ENCODE assay signal across 14 cellular contexts in the genomic region with DNA sequence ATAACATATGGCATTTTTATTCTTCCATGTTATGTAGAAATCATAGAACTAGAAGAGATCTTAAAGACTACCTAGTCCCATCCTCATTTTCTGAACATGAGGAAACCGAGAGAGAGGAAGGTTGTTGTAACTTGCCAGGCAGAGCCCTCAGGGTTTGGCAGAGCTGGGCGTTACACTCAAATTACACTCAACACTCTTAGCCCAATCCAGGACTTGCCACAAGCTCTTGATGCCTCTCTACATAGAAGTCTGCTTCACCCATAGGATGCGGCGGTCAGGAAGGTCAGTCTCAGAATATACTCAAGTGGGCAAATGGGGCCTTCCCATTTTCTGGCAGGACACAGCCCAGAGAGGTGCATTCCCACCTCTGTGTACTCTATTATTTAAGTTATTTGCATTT.
A peak's percentile ranks its signal among the peaks of the same experiment; 100 is the strongest.
DNase-seq lines count a peak whose midpoint lies in the region; ATAC-seq and TF ChIP-seq lines count a peak whose summit lies in the region.
"Had no signal": no experiment of that assay in that cellular context is flagged by ENCODE, and none has a peak within 500 bp of the region (broad histone marks: within the 10 kb centered on the region; RNA-seq: fewer than 3 reads in every experiment).

No MANE protein-coding gene starts in this region.

- ATAC-seq in upper lobe of left lung (ENCODE audit: low FRiP score in 2 of 2) (peak; percentile 8 to 78), GM18870 (IDR thresholded peaks at IDR 0.05; ENCODE audit: unreplicated experiment) (no peak), GM21360 (IDR thresholded peaks at IDR 0.05; ENCODE audit: unreplicated experiment) (no peak)

- no peaks in the 10 kb centered on the region for H3K9me3 ChIP-seq in muscle layer of colon (ENCODE audit: low read length)
- H3K9me3 ChIP-seq in upper lobe of left lung, result no peaks in the 10 kb centered on the region
- H3K9me3 ChIP-seq: adrenal gland, transverse colon had no signal

- WGBS in upper lobe of left lung, 2 donors, result 66 to 81% methylated on average over 4 of the region's 4 CpGs

- peak; percentile 8 for DNase-seq in NCI-H510A treated with DMSO at 0.1 percent for 48 hours (lab: John Stamatoyannopoulos, UW)
- DNase-seq in NCI-H510A (lab: John Stamatoyannopoulos, UW), result no peak
- DNase-seq in epithelial cell of esophagus (ENCODE audit: low read depth), result peak; percentile 71
- peak in 1 of 2 donors; percentile 80 for DNase-seq in upper lobe of left lung
- DNase-seq in superior temporal gyrus (ENCODE audit: extremely low spot score), result no peak
- DNase-seq: activated B cell treated with CpG ODN at 0.5 μM for 24 hours; adrenal gland; immature natural killer cell; NK-92 treated with Interleukin-12 subunit alpha and Interleukin-12 subunit beta, amount 100 ng/mL, for 24 hours; occipital lobe; transverse colon had no signal

- no peak overlapping the region for H3K9ac ChIP-seq in muscle layer of colon (ENCODE audit: low read length)

- TF ChIP-seq POLR2A in upper lobe of left lung (IDR thresholded peaks at IDR 0.05), result peak in 1 of 4 donors; percentile 20

- H3K4me3 ChIP-seq in epithelial cell of esophagus (ENCODE audit: low read length) (no peak overlapping the region), muscle layer of colon (ENCODE audit: low read depth in 1 of 2, low read length in 2 of 2) (no peak overlapping the region), upper lobe of left lung (no peak overlapping the region)
- H3K4me3 ChIP-seq: adrenal gland, transverse colon had no signal

- H3K27ac ChIP-seq in muscle layer of colon (ENCODE audit: low read depth, low read length) (peak overlapping the region; percentile 68), upper lobe of left lung (peak overlapping the region in 2 of 4 donors; percentile 33 to 59)
- H3K27ac ChIP-seq: adrenal gland had no signal

- TF ChIP-seq EP300 in upper lobe of left lung (IDR thresholded peaks at IDR 0.05), result peak in 2 of 4 donors; percentile 12 to 59

- H3K36me3 ChIP-seq in muscle layer of colon (ENCODE audit: insufficient read depth, low read length), result no peaks in the 10 kb centered on the region
- H3K36me3 ChIP-seq in upper lobe of left lung, result no peaks in the 10 kb centered on the region
- H3K36me3 ChIP-seq: adrenal gland, transverse colon had no signal

- H3K4me1 ChIP-seq in muscle layer of colon (ENCODE audit: insufficient read depth, low read length), result peaks cover 46% of the 10 kb centered on the region
- peaks cover 9 to 35% (median 13%) of the 10 kb centered on the region in 4 donors for H3K4me1 ChIP-seq in upper lobe of left lung
- H3K4me1 ChIP-seq: adrenal gland had no signal

- H3K27me3 ChIP-seq in muscle layer of colon (ENCODE audit: control insufficient read depth in 1 of 2, insufficient read depth in 2 of 2, low read length in 2 of 2) (no peaks in the 10 kb centered on the region), upper lobe of left lung (no peaks in the 10 kb centered on the region)
- H3K27me3 ChIP-seq: adrenal gland, transverse colon had no signal

- TF ChIP-seq CTCF in epithelial cell of esophagus (IDR thresholded peaks at IDR 0.05; ENCODE audit: insufficient read depth, low read depth, low read length, missing control alignments), result no peak
- no peak for TF ChIP-seq CTCF in upper lobe of left lung (IDR thresholded peaks at IDR 0.05)

Comparison
In these comparisons a context has a peak if more than half of its experiments do, and no peak if none do; other contexts are left out.
1. DNase-seq: peak in NCI-H510A treated with DMSO at 0.1 percent for 48 hours (single experiment) and epithelial cell of esophagus (single experiment); none in NCI-H510A (single experiment) and superior temporal gyrus (single experiment).
2. ATAC-seq: peak in upper lobe of left lung (2 of 2); none in GM18870 (single experiment) and GM21360 (single experiment).